Comparison of ENCODE assay signal across 32 cellular contexts in the genomic region with DNA sequence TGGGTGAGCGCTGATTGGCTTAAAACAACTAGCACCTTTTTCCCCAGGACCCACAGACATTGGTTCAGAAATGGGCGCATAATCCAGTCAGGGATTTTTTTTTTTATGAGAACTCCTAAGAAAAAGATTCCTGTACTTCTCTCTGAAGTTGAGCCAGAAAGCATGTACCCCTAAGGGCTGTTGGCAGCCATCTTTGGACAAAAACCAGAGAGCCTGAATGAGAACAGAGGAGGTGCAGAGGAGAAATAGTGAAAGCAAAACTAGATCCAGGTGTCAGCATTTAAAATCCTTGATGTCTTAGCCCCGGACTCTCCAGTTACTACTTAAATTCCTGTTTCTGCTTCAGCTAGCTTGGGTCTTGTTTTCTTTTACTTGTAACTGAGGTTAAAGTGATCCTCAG. TPM values are rescaled to one million over a fixed set of nuclear protein-coding genes. Genes with fewer than 3 reads are reported as not detected.
DNase-seq lines count a peak whose midpoint lies in the region; FAIRE-seq and TF ChIP-seq lines count a peak whose summit lies in the region.
"Had no signal": no experiment of that assay in that cellular context is flagged by ENCODE, and none has a peak within 500 bp of the region (broad histone marks: within the 10 kb centered on the region; RNA-seq: fewer than 3 reads in every experiment).

No MANE protein-coding gene starts in this region.

- H3K9me3 ChIP-seq in Loucy (ENCODE audit: insufficient read depth, low read depth, low read length) (no peaks in the 10 kb centered on the region), astrocyte (ENCODE audit: insufficient read depth, low read depth, low read length) (no peaks in the 10 kb centered on the region), neural progenitor cell (ENCODE audit: low read depth) (no peaks in the 10 kb centered on the region)
- H3K9me3 ChIP-seq: A549, gastroesophageal sphincter, testis had no signal

- H3K4me1 Mint-ChIP-seq in activated CD4-positive, alpha-beta T cell treated with anti-CD3 and anti-CD28 coated beads, Interleukin-2, amount 10 ng/mL, durations not matched to agents 7 days and 5 days: peaks cover 44% of the 10 kb centered on the region
- H3K4me1 Mint-ChIP-seq in astrocyte (ENCODE audit: low read depth, unreplicated experiment) (peaks cover 4% of the 10 kb centered on the region), neural progenitor cell (peaks cover 12% of the 10 kb centered on the region)

- H3K36me3 ChIP-seq in Loucy (ENCODE audit: insufficient read depth, low read length): no peaks in the 10 kb centered on the region
- no peaks in the 10 kb centered on the region for H3K36me3 ChIP-seq in astrocyte (ENCODE audit: insufficient read depth, low read length)
- no peaks in the 10 kb centered on the region for H3K36me3 ChIP-seq in neural progenitor cell
- H3K36me3 ChIP-seq: gastroesophageal sphincter had no signal

- H3K36me3 Mint-ChIP-seq in activated CD4-positive, alpha-beta T cell treated with anti-CD3 and anti-CD28 coated beads, Interleukin-2, amount 10 ng/mL, durations not matched to agents 7 days and 5 days (ENCODE audit: low read depth): peaks cover 2% of the 10 kb centered on the region
- H3K36me3 Mint-ChIP-seq in astrocyte (ENCODE audit: low read depth, unreplicated experiment): no peaks in the 10 kb centered on the region
- H3K36me3 Mint-ChIP-seq in neural progenitor cell: no peaks in the 10 kb centered on the region
- H3K36me3 Mint-ChIP-seq: activated naive CD8-positive, alpha-beta T cell had no signal

- TF ChIP-seq CTCF in Loucy (conservative IDR thresholded peaks at IDR 0.05; ENCODE audit: low read length): no peak
- no peak for TF ChIP-seq CTCF in astrocyte (IDR thresholded peaks at IDR 0.05; ENCODE audit: insufficient read depth, low read depth, low read length)
- no peak for TF ChIP-seq CTCF in neural progenitor cell (IDR thresholded peaks at IDR 0.05)

- peak overlapping the region; percentile 28 for H3K27ac Mint-ChIP-seq in activated CD4-positive, alpha-beta T cell treated with anti-CD3 and anti-CD28 coated beads, Interleukin-2, amount 10 ng/mL, durations not matched to agents 7 days and 5 days
- peak overlapping the region; percentile 41 for H3K27ac Mint-ChIP-seq in astrocyte (ENCODE audit: unreplicated experiment)
- H3K27ac Mint-ChIP-seq in neural progenitor cell: no peak overlapping the region
- H3K27ac Mint-ChIP-seq: activated naive CD8-positive, alpha-beta T cell; CD4-positive, alpha-beta T cell; HFFc6; stimulated activated naive CD8-positive, alpha-beta T cell treated with anti-CD3 and anti-CD28 coated beads, Interleukin-15, Interleukin-2, amounts not matched to agents 100 ng/mL and 50 ng/mL, for 24 hours had no signal

- peaks cover 2% of the 10 kb centered on the region for H3K27me3 Mint-ChIP-seq in activated CD4-positive, alpha-beta T cell treated with anti-CD3 and anti-CD28 coated beads, Interleukin-2, amount 10 ng/mL, durations not matched to agents 7 days and 5 days
- H3K27me3 Mint-ChIP-seq in astrocyte (ENCODE audit: low read depth, unreplicated experiment) (peaks cover 43% of the 10 kb centered on the region), neural progenitor cell (ENCODE audit: insufficient read depth, low read depth) (peaks cover 31% of the 10 kb centered on the region)

- H2AFZ ChIP-seq in Loucy (ENCODE audit: low read length) (peak overlapping the region; percentile 77), astrocyte (ENCODE audit: low read depth, low read length) (no peak overlapping the region), neural progenitor cell (replicated peaks) (no peak overlapping the region)

- no peaks in the 10 kb centered on the region for H3F3A ChIP-seq in Loucy (ENCODE audit: low read depth)
- peaks cover 10% of the 10 kb centered on the region for H3F3A ChIP-seq in neural progenitor cell (ENCODE audit: low read depth)

- no peak for FAIRE-seq in astrocyte (lab: Jason Lieb, UNC)
- FAIRE-seq: A549, bronchial epithelial cell, colon, GM18507, H1, urothelium cell line had no signal

- H3K27me3 ChIP-seq in Loucy (ENCODE audit: insufficient read depth, low read length, poor library complexity, severe bottlenecking) (no peaks in the 10 kb centered on the region), astrocyte (ENCODE audit: insufficient read depth, low read length) (peaks cover 37% of the 10 kb centered on the region), neural progenitor cell (peaks cover 60% of the 10 kb centered on the region)
- H3K27me3 ChIP-seq: testis had no signal

- H3K27ac ChIP-seq in astrocyte (ENCODE audit: low read depth, low read length) (no peak overlapping the region), neural progenitor cell (no peak overlapping the region)
- H3K27ac ChIP-seq: gastroesophageal sphincter, testis had no signal

- CTCF ChIA-PET in activated CD4-positive, alpha-beta T cell treated with anti-CD3 and anti-CD28 coated beads, Interleukin-2, amount 10 ng/mL, durations not matched to agents 7 days and 5 days (lab: Charles Lee): interaction anchor here (1.3 to 1.8 kb wide), 4 partner anchors 13 to 126 kb away, joined by 3 to 5 read pairs (median 4); no protein-coding TSS in a partner anchor

- no peaks in the 10 kb centered on the region for H3K79me2 ChIP-seq in Loucy (ENCODE audit: insufficient read depth, low read length)
- no peaks in the 10 kb centered on the region for H3K79me2 ChIP-seq in astrocyte (ENCODE audit: insufficient read depth, low read length)
- no peaks in the 10 kb centered on the region for H3K79me2 ChIP-seq in neural progenitor cell (ENCODE audit: low read depth)

- peaks cover 8% of the 10 kb centered on the region for H3K4me1 ChIP-seq in Loucy (ENCODE audit: insufficient read depth, low read length, poor library complexity, severe bottlenecking)
- peaks cover 5% of the 10 kb centered on the region for H3K4me1 ChIP-seq in astrocyte (ENCODE audit: insufficient read depth, low read length)
- H3K4me1 ChIP-seq in neural progenitor cell: peaks cover 12% of the 10 kb centered on the region
- H3K4me1 ChIP-seq: testis had no signal

- H3K9ac ChIP-seq in Loucy (ENCODE audit: low read depth, low read length, poor library complexity, severe bottlenecking): no peak overlapping the region
- H3K9ac ChIP-seq in astrocyte (ENCODE audit: low read length): no peak overlapping the region
- H3K9ac ChIP-seq in neural progenitor cell: no peak overlapping the region

- no peak overlapping the region for H3K4me2 ChIP-seq in Loucy (ENCODE audit: low read depth, low read length, poor library complexity, severe bottlenecking)
- no peak overlapping the region for H3K4me2 ChIP-seq in astrocyte (ENCODE audit: low read length)
- no peak overlapping the region for H3K4me2 ChIP-seq in neural progenitor cell
- H3K4me2 ChIP-seq: A549 had no signal

- no peak overlapping the region for H3K4me3 Mint-ChIP-seq in activated CD4-positive, alpha-beta T cell treated with anti-CD3 and anti-CD28 coated beads, Interleukin-2, amount 10 ng/mL, durations not matched to agents 7 days and 5 days
- no peak overlapping the region for H3K4me3 Mint-ChIP-seq in astrocyte (ENCODE audit: unreplicated experiment)
- H3K4me3 Mint-ChIP-seq in neural progenitor cell: peak overlapping the region; percentile 50
- H3K4me3 Mint-ChIP-seq: activated naive CD8-positive, alpha-beta T cell; HFFc6; stimulated activated naive CD8-positive, alpha-beta T cell treated with anti-CD3 and anti-CD28 coated beads, Interleukin-15, Interleukin-2, amounts not matched to agents 100 ng/mL and 50 ng/mL, for 24 hours had no signal

- H3K9me3 Mint-ChIP-seq in activated CD4-positive, alpha-beta T cell treated with anti-CD3 and anti-CD28 coated beads, Interleukin-2, amount 10 ng/mL, durations not matched to agents 7 days and 5 days: peaks cover 2% of the 10 kb centered on the region
- no peaks in the 10 kb centered on the region for H3K9me3 Mint-ChIP-seq in astrocyte (ENCODE audit: unreplicated experiment)
- peaks cover 3% of the 10 kb centered on the region for H3K9me3 Mint-ChIP-seq in neural progenitor cell
- H3K9me3 Mint-ChIP-seq: CD4-positive, alpha-beta T cell; HFFc6; stimulated activated naive CD8-positive, alpha-beta T cell treated with anti-CD3 and anti-CD28 coated beads, Interleukin-15, Interleukin-2, amounts not matched to agents 100 ng/mL and 50 ng/mL, for 24 hours had no signal

- DNase-seq in activated CD4-positive, alpha-beta T cell treated with anti-CD3 and anti-CD28 coated beads, Interleukin-2, amount 10 ng/mL, durations not matched to agents 7 days and 5 days: no peak
- DNase-seq in activated CD4-positive, alpha-beta T cell treated with anti-CD3 and anti-CD28 coated beads for 4 hours: no peak
- DNase-seq in astrocyte (ENCODE audit: low read depth) (no peak), neural progenitor cell (ENCODE audit: low spot score) (no peak), NCI-H446 treated with DMSO at 0.1 percent for 48 hours (lab: John Stamatoyannopoulos, UW) (no peak), LoVo (ENCODE audit: low spot score) (no peak), hepatic stellate cell (ENCODE audit: low spot score) (no peak)
- DNase-seq: activated CD4-positive, alpha-beta T cell treated with anti-CD3 and anti-CD28 coated beads, Interleukin-2, amount 50 U/mL, for 1 hour; activated CD8-positive, alpha-beta memory T cell treated with anti-CD3 and anti-CD28 coated beads, Interleukin-2, amount 50 U/mL, for 4 hours; CD4-positive, alpha-beta T cell; HFFc6; hippocampal formation; NCI-H2081; NCI-H526; posterior cingulate gyrus; right cardiac atrium; SHP77 treated with DMSO at 0.1 percent for 48 hours; stimulated activated CD4-positive, alpha-beta T cell treated with anti-CD3 and anti-CD28 coated beads, Interleukin-1b, Interleukin-23, amount 100 ng/mL, for 48 hours; T1000; testis had no signal

- H4K20me1 ChIP-seq in Loucy (ENCODE audit: insufficient read depth, low read length, poor library complexity, severe bottlenecking): no peaks in the 10 kb centered on the region
- no peaks in the 10 kb centered on the region for H4K20me1 ChIP-seq in astrocyte (ENCODE audit: insufficient read depth, low read length)
- no peaks in the 10 kb centered on the region for H4K20me1 ChIP-seq in neural progenitor cell (ENCODE audit: low read depth)

- POLR2A ChIA-PET in activated CD4-positive, alpha-beta T cell treated with anti-CD3 and anti-CD28 coated beads, Interleukin-2, amount 10 ng/mL, durations not matched to agents 7 days and 5 days (lab: Charles Lee): no interaction called here

- H3K4me3 ChIP-seq in Loucy (ENCODE audit: low read length, poor library complexity, severe bottlenecking) (no peak overlapping the region), astrocyte (ENCODE audit: insufficient read depth, low read depth, low read length) (no peak overlapping the region), neural progenitor cell (no peak overlapping the region)
- H3K4me3 ChIP-seq: A549, gastroesophageal sphincter, lung, testis had no signal

- H3K9me2 ChIP-seq in Loucy (replicated peaks; ENCODE audit: low read depth, low read length): no peaks in the 10 kb centered on the region

RNA-seq across cellular contexts. Expression of a gene that starts 1.9 kb away (rescaled TPM):
- 10 to 100 TPM in 1 of 2 experiments, 1 to 10 TPM in 1; 9.9 to 11.4 TPM for total RNA-seq in activated CD4-positive, alpha-beta T cell treated with anti-CD3 and anti-CD28 coated beads, Interleukin-2, amount 10 ng/mL, durations not matched to agents 7 days and 5 days
- 0.82 TPM in 1 of 2 replicates, not detected in the other for total RNA-seq in astrocyte
- total RNA-seq in neural progenitor cell (ENCODE audit: low replicate concordance): 2.1 and 3.8 TPM in 2 replicates
- total RNA-seq: HT1080 had no signal
